Comparison of ENCODE assay signal across 18 cellular contexts in genomic region chr21:31011412-31011811, GRCh38. TPM values are rescaled to one million over a fixed set of nuclear protein-coding genes. Genes with fewer than 3 reads are reported as not detected.
DNase-seq lines count a peak whose midpoint lies in the region; ATAC-seq and TF ChIP-seq lines count a peak whose summit lies in the region.
"Had no signal": no experiment of that assay in that cellular context is flagged by ENCODE, and none has a peak within 500 bp of the region (broad histone marks: within the 10 kb centered on the region; RNA-seq: fewer than 3 reads in every experiment).

No MANE protein-coding gene starts in this region.

- ATAC-seq in activated T-helper 17 cell treated with anti-CD3 and anti-CD28 coated beads, Interleukin-2, amount 50 U/mL, for 72 hours (replicated peaks): no peak
- ATAC-seq in natural killer cell treated with Interleukin-12 subunit alpha and Interleukin-12 subunit beta and Interleukin-15 and Interleukin-18, amount 100 ng/mL, for 72 hours: peak in 1 of 2 donors; percentile 62
- no peak for ATAC-seq in omental fat pad (ENCODE audit: low FRiP score)
- ATAC-seq: GM12878, Panc1 had no signal

- H3K36me3 Mint-ChIP-seq in activated T-helper 17 cell treated with anti-CD3 and anti-CD28 coated beads, Interleukin-2, amount 50 U/mL, for 72 hours (ENCODE audit: low read depth): no peaks in the 10 kb centered on the region
- H3K36me3 Mint-ChIP-seq in natural killer cell treated with Interleukin-12 subunit alpha and Interleukin-12 subunit beta and Interleukin-15 and Interleukin-18, amount 100 ng/mL, for 72 hours: no peaks in the 10 kb centered on the region

- H3K4me1 ChIP-seq in A673 (ENCODE audit: insufficient read depth, low read length, poor library complexity, severe bottlenecking): no peaks in the 10 kb centered on the region

- BruUV-seq in A673 (replicated peaks; lab: Mats Ljungman, UMichigan): no TSS peak

- no peak overlapping the region for H3K27ac Mint-ChIP-seq in activated T-helper 17 cell treated with anti-CD3 and anti-CD28 coated beads, Interleukin-2, amount 50 U/mL, for 72 hours
- H3K27ac Mint-ChIP-seq in natural killer cell treated with Interleukin-12 subunit alpha and Interleukin-12 subunit beta and Interleukin-15 and Interleukin-18, amount 100 ng/mL, for 72 hours: no peak overlapping the region
- H3K27ac Mint-ChIP-seq: B cell had no signal

- TF ChIP-seq CTCF in omental fat pad (IDR thresholded peaks at IDR 0.05) (no peak), A673 (conservative IDR thresholded peaks at IDR 0.05; ENCODE audit: low read depth, low read length) (no peak)

- H3K4me3 ChIP-seq in A673 (ENCODE audit: low read depth, low read length, poor library complexity, severe bottlenecking): no peak overlapping the region
- H3K4me3 ChIP-seq: GM12878 had no signal

- H3K27ac ChIP-seq in A673 (ENCODE audit: low read depth, low read length, poor library complexity, severe bottlenecking): no peak overlapping the region
- H3K27ac ChIP-seq: KMS-11 had no signal

- CTCF ChIA-PET in A673 (lab: Charles Lee): no interaction called here

- peaks cover 18% of the 10 kb centered on the region for H3K4me1 Mint-ChIP-seq in activated T-helper 17 cell treated with anti-CD3 and anti-CD28 coated beads, Interleukin-2, amount 50 U/mL, for 72 hours
- peaks cover 14 to 21% of the 10 kb centered on the region in 2 donors for H3K4me1 Mint-ChIP-seq in natural killer cell treated with Interleukin-12 subunit alpha and Interleukin-12 subunit beta and Interleukin-15 and Interleukin-18, amount 100 ng/mL, for 72 hours (ENCODE audit: low read depth in 2 of 2)
- H3K4me1 Mint-ChIP-seq: B cell had no signal

- H3K27me3 ChIP-seq in A673 (replicated peaks; ENCODE audit: insufficient read depth, low read depth, low read length, poor library complexity): no peaks in the 10 kb centered on the region

- POLR2A ChIA-PET in A673 (lab: Charles Lee; ENCODE audit: low non-redundant PET): no interaction called here

- intact Hi-C loops in A673 (cut with micrococcal nuclease; ENCODE audit: unreplicated experiment): no loop called here

- no peaks in the 10 kb centered on the region for H3K9me3 ChIP-seq in A673 (ENCODE audit: low read depth, low read length, poor library complexity, severe bottlenecking)

- no peaks in the 10 kb centered on the region for H3K36me3 ChIP-seq in A673 (ENCODE audit: insufficient read depth, low read length, poor library complexity, severe bottlenecking)

- DNase-seq in activated gamma-delta T cell treated with Interleukin-2 at 50 U/mL for 16 hours: peak; percentile 20
- no peak for DNase-seq in activated gamma-delta T cell (lab: John Stamatoyannopoulos, UW)
- DNase-seq in Daoy (ENCODE audit: low read depth): peak; percentile 12
- DNase-seq in natural killer cell treated with Interleukin-12 subunit alpha and Interleukin-12 subunit beta and Interleukin-15 and Interleukin-18, amount 100 ng/mL, for 72 hours (ENCODE audit: low spot score): no peak
- no peak for DNase-seq in NCI-H2227 (lab: John Stamatoyannopoulos, UW; ENCODE audit: unreplicated experiment)
- no peak for DNase-seq in omental fat pad (ENCODE audit: low spot score)
- no peak for DNase-seq in A673 (ENCODE audit: low spot score)
- DNase-seq: COR-L47, H7, NCI-H1092, NCI-H345, Right ventricle myocardium superior had no signal

- peak overlapping the region; percentile 62 for H3K4me3 Mint-ChIP-seq in activated T-helper 17 cell treated with anti-CD3 and anti-CD28 coated beads, Interleukin-2, amount 50 U/mL, for 72 hours
- peak overlapping the region; percentile 35 for H3K4me3 Mint-ChIP-seq in natural killer cell treated with Interleukin-12 subunit alpha and Interleukin-12 subunit beta and Interleukin-15 and Interleukin-18, amount 100 ng/mL, for 72 hours
- H3K4me3 Mint-ChIP-seq: B cell had no signal

- no peaks in the 10 kb centered on the region for H3K27me3 Mint-ChIP-seq in activated T-helper 17 cell treated with anti-CD3 and anti-CD28 coated beads, Interleukin-2, amount 50 U/mL, for 72 hours
- H3K27me3 Mint-ChIP-seq in natural killer cell treated with Interleukin-12 subunit alpha and Interleukin-12 subunit beta and Interleukin-15 and Interleukin-18, amount 100 ng/mL, for 72 hours: no peaks in the 10 kb centered on the region
- H3K27me3 Mint-ChIP-seq: B cell had no signal

- peaks cover 4% of the 10 kb centered on the region for H3K9me3 Mint-ChIP-seq in activated T-helper 17 cell treated with anti-CD3 and anti-CD28 coated beads, Interleukin-2, amount 50 U/mL, for 72 hours
- no peaks in the 10 kb centered on the region for H3K9me3 Mint-ChIP-seq in natural killer cell treated with Interleukin-12 subunit alpha and Interleukin-12 subunit beta and Interleukin-15 and Interleukin-18, amount 100 ng/mL, for 72 hours

RNA-seq across cellular contexts. Expression of gene KRTAP19-8, which starts 26.9 kb away (rescaled TPM):
- total RNA-seq in Daoy (2014; rRNA removed; shearing (Covaris generic)): not detected in 2 replicates
- total RNA-seq in activated T-helper 17 cell treated with anti-CD3 and anti-CD28 coated beads, Interleukin-2, amount 50 U/mL, for 72 hours: not detected
- not detected for total RNA-seq in natural killer cell treated with Interleukin-12 subunit alpha and Interleukin-12 subunit beta and Interleukin-15 and Interleukin-18, amount 100 ng/mL, for 72 hours
- total RNA-seq in omental fat pad (not detected), A673 (2021) (not detected in 2 replicates)
- total RNA-seq: B cell, GM12878, H7, MCF 10A, Right ventricle myocardium superior had no signal

Comparison
In these comparisons a context has a peak if more than half of its experiments do, and no peak if none do; other contexts are left out.
1. DNase-seq: peak in activated gamma-delta T cell treated with Interleukin-2 at 50 U/mL for 16 hours (single experiment) and Daoy (single experiment); none in activated gamma-delta T cell (single experiment), natural killer cell treated with Interleukin-12 subunit alpha and Interleukin-12 subunit beta and Interleukin-15 and Interleukin-18, amount 100 ng/mL, for 72 hours (single experiment), NCI-H2227 (single experiment), omental fat pad (single experiment) and A673 (single experiment).